10 cellular contexts compared by ENCODE assay signal in the genomic region with DNA sequence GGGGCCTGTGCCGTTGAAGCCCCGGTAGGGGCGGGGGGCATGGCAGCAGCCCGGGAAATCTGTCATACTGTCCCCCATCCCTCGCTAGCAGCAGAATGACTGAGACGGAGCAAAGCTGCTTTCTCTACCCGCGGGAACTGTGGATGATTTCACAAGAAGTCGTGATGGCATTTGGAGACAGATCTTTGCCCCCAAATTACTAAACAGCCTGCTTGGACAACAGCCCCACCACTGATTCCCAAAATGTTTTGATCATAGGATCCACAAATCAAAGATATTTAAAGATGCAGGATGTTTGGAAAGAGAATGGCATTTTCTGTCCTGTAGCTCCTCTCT.
DNase-seq lines count a peak whose midpoint lies in the region; ATAC-seq and TF ChIP-seq lines count a peak whose summit lies in the region.
"Had no signal": no experiment of that assay in that cellular context is flagged by ENCODE, and none has a peak within 500 bp of the region (broad histone marks: within the 10 kb centered on the region; RNA-seq: fewer than 3 reads in every experiment).

No MANE protein-coding gene starts in this region.

- H3K36me3 ChIP-seq in neural progenitor cell, result no peaks in the 10 kb centered on the region
- H3K36me3 ChIP-seq: SJCRH30 had no signal

- H3K4me3 Mint-ChIP-seq in activated CD8-positive, alpha-beta T cell treated with anti-CD3 and anti-CD28 coated beads, Interleukin-2, amount 10 ng/mL, durations not matched to agents 7 days and 5 days, result peak overlapping the region; percentile 61
- H3K4me3 Mint-ChIP-seq in neural progenitor cell, result peak overlapping the region; percentile 94

- POLR2A ChIA-PET in AG04449 (lab: Yijun Ruan, JAX), result no interaction called here
- POLR2A ChIA-PET in activated CD8-positive, alpha-beta T cell treated with anti-CD3 and anti-CD28 coated beads, Interleukin-2, amount 10 ng/mL, durations not matched to agents 7 days and 5 days (lab: Charles Lee), result no interaction called here

- H3K79me2 ChIP-seq in neural progenitor cell (ENCODE audit: low read depth), result no peaks in the 10 kb centered on the region

- TF ChIP-seq CTCF in AG04449 (IDR thresholded peaks at IDR 0.05; ENCODE audit: insufficient read depth, low read length, missing control alignments) (no peak), foreskin keratinocyte (conservative IDR thresholded peaks at IDR 0.05) (no peak), neural progenitor cell (IDR thresholded peaks at IDR 0.05) (no peak)

- H3F3A ChIP-seq in neural progenitor cell (ENCODE audit: low read depth), result peaks cover 40% of the 10 kb centered on the region

- H3K27me3 ChIP-seq in foreskin keratinocyte (no peaks in the 10 kb centered on the region), neural progenitor cell (no peaks in the 10 kb centered on the region)

- peaks cover 9% of the 10 kb centered on the region for H3K9me3 ChIP-seq in neural progenitor cell (ENCODE audit: low read depth)

- CTCF ChIA-PET in AG04449 (lab: Yijun Ruan, JAX), result interaction anchor here (0.8 to 1.0 kb wide), 2 partner anchors 16 to 222 kb away, joined by 3 to 4 read pairs; no protein-coding TSS in a partner anchor
- CTCF ChIA-PET in activated CD8-positive, alpha-beta T cell treated with anti-CD3 and anti-CD28 coated beads, Interleukin-2, amount 10 ng/mL, durations not matched to agents 7 days and 5 days (lab: Charles Lee), result no interaction called here

- peaks cover 11% of the 10 kb centered on the region for H3K4me1 Mint-ChIP-seq in activated CD8-positive, alpha-beta T cell treated with anti-CD3 and anti-CD28 coated beads, Interleukin-2, amount 10 ng/mL, durations not matched to agents 7 days and 5 days (ENCODE audit: low read depth)
- H3K4me1 Mint-ChIP-seq in neural progenitor cell, result peaks cover 29% of the 10 kb centered on the region

- peak overlapping the region; percentile 80 for H2AFZ ChIP-seq in neural progenitor cell (replicated peaks)

- no peak overlapping the region for H3K9ac ChIP-seq in neural progenitor cell

- peaks cover 3% of the 10 kb centered on the region for H3K36me3 Mint-ChIP-seq in activated CD8-positive, alpha-beta T cell treated with anti-CD3 and anti-CD28 coated beads, Interleukin-2, amount 10 ng/mL, durations not matched to agents 7 days and 5 days (ENCODE audit: low read depth)
- H3K36me3 Mint-ChIP-seq in neural progenitor cell, result peaks cover 4% of the 10 kb centered on the region

- peaks cover 11% of the 10 kb centered on the region for H3K9me3 Mint-ChIP-seq in activated CD8-positive, alpha-beta T cell treated with anti-CD3 and anti-CD28 coated beads, Interleukin-2, amount 10 ng/mL, durations not matched to agents 7 days and 5 days (ENCODE audit: insufficient read depth)
- H3K9me3 Mint-ChIP-seq in neural progenitor cell, result peaks cover 19% of the 10 kb centered on the region

- peak overlapping the region; percentile 95 for H3K27ac ChIP-seq in foreskin keratinocyte
- H3K27ac ChIP-seq in neural progenitor cell, result no peak overlapping the region
- H3K27ac ChIP-seq: SJCRH30 had no signal

- H3K4me3 ChIP-seq in AG04449 (ENCODE audit: low read depth, low read length), result peak overlapping the region; percentile 41; the same call in 1 of the 2 replicates
- peak overlapping the region; percentile 59 for H3K4me3 ChIP-seq in neural progenitor cell

- peaks cover 40% of the 10 kb centered on the region for H3K27me3 Mint-ChIP-seq in activated CD8-positive, alpha-beta T cell treated with anti-CD3 and anti-CD28 coated beads, Interleukin-2, amount 10 ng/mL, durations not matched to agents 7 days and 5 days (ENCODE audit: low read depth)
- H3K27me3 Mint-ChIP-seq in neural progenitor cell (ENCODE audit: insufficient read depth, low read depth), result peaks cover 24% of the 10 kb centered on the region

- no peak overlapping the region for H3K27ac Mint-ChIP-seq in activated CD8-positive, alpha-beta T cell treated with anti-CD3 and anti-CD28 coated beads, Interleukin-2, amount 10 ng/mL, durations not matched to agents 7 days and 5 days
- H3K27ac Mint-ChIP-seq in neural progenitor cell, result no peak overlapping the region

- no peaks in the 10 kb centered on the region for H4K20me1 ChIP-seq in neural progenitor cell (ENCODE audit: low read depth)

- H3K4me1 ChIP-seq in foreskin keratinocyte (peaks cover 6% of the 10 kb centered on the region), neural progenitor cell (peaks cover 25% of the 10 kb centered on the region)
- H3K4me1 ChIP-seq: SJCRH30 had no signal

- DNase-seq in AG04449 (ENCODE audit: low read depth, low spot score), result no peak
- DNase-seq in activated CD8-positive, alpha-beta T cell treated with anti-CD3 and anti-CD28 coated beads, Interleukin-2, amount 10 ng/mL, durations not matched to agents 7 days and 5 days, result no peak
- DNase-seq in foreskin keratinocyte, result peak in 1 of 2 donors; percentile 29
- DNase-seq in neural progenitor cell (ENCODE audit: low spot score), result no peak
- no peak for DNase-seq in NCI-H1930 (lab: John Stamatoyannopoulos, UW)
- DNase-seq in kidney glomerular epithelial cell (lab: John Stamatoyannopoulos, UW), result no peak
- DNase-seq: DND-41 had no signal

- peak overlapping the region; percentile 87 for H3K4me2 ChIP-seq in neural progenitor cell

- no peak for ATAC-seq in activated CD8-positive, alpha-beta T cell treated with anti-CD3 and anti-CD28 coated beads, Interleukin-2, amount 10 ng/mL, durations not matched to agents 7 days and 5 days
- ATAC-seq in foreskin keratinocyte, result no peak
- no peak for ATAC-seq in GM19324 (IDR thresholded peaks at IDR 0.05; ENCODE audit: low FRiP score, unreplicated experiment)
- ATAC-seq in HG03045 (IDR thresholded peaks at IDR 0.05; ENCODE audit: unreplicated experiment), result no peak
